Comparison of ENCODE assay signal across 8 cellular contexts in the genomic region with DNA sequence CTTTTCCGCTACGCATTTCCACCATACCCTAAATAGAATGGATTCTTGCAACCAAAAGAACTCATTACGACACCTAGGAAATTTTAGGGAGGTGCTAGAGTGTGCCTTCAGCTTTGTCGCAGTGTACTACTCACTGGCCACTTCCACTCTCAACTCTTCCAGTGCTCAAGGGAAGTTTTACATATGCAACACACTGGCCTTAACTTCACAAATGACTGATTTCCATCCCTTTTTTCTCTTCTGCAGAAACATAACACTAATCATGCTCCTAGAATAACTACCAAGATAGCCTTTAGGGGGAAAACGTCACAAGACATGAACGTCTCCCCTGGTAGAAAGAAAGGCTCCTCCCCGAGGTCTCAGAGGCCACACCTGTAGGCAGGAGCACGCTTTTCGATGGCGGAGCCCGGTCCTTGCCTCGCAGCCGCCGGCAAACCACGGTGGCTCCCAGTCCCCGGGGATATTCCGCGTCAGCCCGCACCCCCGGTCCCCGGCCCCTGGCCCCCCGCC. TPM values are rescaled to one million over a fixed set of nuclear protein-coding genes. Genes with fewer than 3 reads are reported as not detected.
DNase-seq lines count a peak whose midpoint lies in the region; ATAC-seq and TF ChIP-seq lines count a peak whose summit lies in the region.

No MANE protein-coding gene starts in this region.

- peaks cover 32% of the 10 kb centered on the region for H3K4me1 Mint-ChIP-seq in activated CD4-positive, alpha-beta T cell treated with anti-CD3 and anti-CD28 coated beads for 36 hours
- H3K4me1 Mint-ChIP-seq in dendritic cell treated with granulocyte-macrophage colony-stimulating factor and Interleukin-4, amounts not matched to agents 40 ng/mL and 50 ng/mL, for 4 days (ENCODE audit: low read depth): peaks cover 13% of the 10 kb centered on the region
- peaks cover 11% of the 10 kb centered on the region for H3K4me1 Mint-ChIP-seq in memory B cell

- intact Hi-C loops in activated CD4-positive, alpha-beta T cell treated with anti-CD3 and anti-CD28 coated beads for 36 hours (cut with DNase I, micrococcal nuclease): loop anchor here (1.0 to 5.0 kb wide), 8 partner anchors 42 to 1239 kb away; partner anchors contain the start of genes NRN1 (in 1 of the 2) and RPP40 (in 1 of the 2)
- intact Hi-C loops in dendritic cell treated with granulocyte-macrophage colony-stimulating factor and Interleukin-4, amounts not matched to agents 40 ng/mL and 50 ng/mL, for 4 days (cut with micrococcal nuclease): no loop called here

- peaks cover 16% of the 10 kb centered on the region for H3K36me3 Mint-ChIP-seq in activated CD4-positive, alpha-beta T cell treated with anti-CD3 and anti-CD28 coated beads for 36 hours (ENCODE audit: low read depth)
- peaks cover 19% of the 10 kb centered on the region for H3K36me3 Mint-ChIP-seq in dendritic cell treated with granulocyte-macrophage colony-stimulating factor and Interleukin-4, amounts not matched to agents 40 ng/mL and 50 ng/mL, for 4 days (ENCODE audit: low read depth)
- H3K36me3 Mint-ChIP-seq in memory B cell: peaks cover 3% of the 10 kb centered on the region

- H3K27me3 Mint-ChIP-seq in activated CD4-positive, alpha-beta T cell treated with anti-CD3 and anti-CD28 coated beads for 36 hours: no peaks in the 10 kb centered on the region
- no peaks in the 10 kb centered on the region for H3K27me3 Mint-ChIP-seq in dendritic cell treated with granulocyte-macrophage colony-stimulating factor and Interleukin-4, amounts not matched to agents 40 ng/mL and 50 ng/mL, for 4 days
- H3K27me3 Mint-ChIP-seq in memory B cell: no peaks in the 10 kb centered on the region

- peak overlapping the region; percentile 92 for H3K4me3 Mint-ChIP-seq in activated CD4-positive, alpha-beta T cell treated with anti-CD3 and anti-CD28 coated beads for 36 hours
- peak overlapping the region; percentile 91 for H3K4me3 Mint-ChIP-seq in dendritic cell treated with granulocyte-macrophage colony-stimulating factor and Interleukin-4, amounts not matched to agents 40 ng/mL and 50 ng/mL, for 4 days
- H3K4me3 Mint-ChIP-seq in memory B cell: peak overlapping the region; percentile 87

- POLR2A ChIA-PET in AG04449 (lab: Yijun Ruan, JAX): interaction anchor here (1.2 kb wide), 1 partner anchor 116 kb away, joined by 3 read pairs; no protein-coding TSS in a partner anchor
- POLR2A ChIA-PET in activated CD4-positive, alpha-beta T cell treated with anti-CD3 and anti-CD28 coated beads for 36 hours (lab: Charles Lee): interaction anchor here (0.6 to 1.9 kb wide), 3 partner anchors 11 to 54 kb away, joined by 3 to 10 read pairs (median 4); no protein-coding TSS in a partner anchor

- no peaks in the 10 kb centered on the region for H3K9me3 Mint-ChIP-seq in activated CD4-positive, alpha-beta T cell treated with anti-CD3 and anti-CD28 coated beads for 36 hours (ENCODE audit: low read depth)
- no peaks in the 10 kb centered on the region for H3K9me3 Mint-ChIP-seq in dendritic cell treated with granulocyte-macrophage colony-stimulating factor and Interleukin-4, amounts not matched to agents 40 ng/mL and 50 ng/mL, for 4 days
- no peaks in the 10 kb centered on the region for H3K9me3 Mint-ChIP-seq in memory B cell

- H3K4me3 ChIP-seq in AG04449 (ENCODE audit: low read depth, low read length): peak overlapping the region; percentile 94

- DNase-seq in AG04449 (ENCODE audit: low read depth, low spot score): no peak
- peak; percentile 57 for DNase-seq in NCI-H446 treated with DMSO at 0.1 percent for 48 hours (lab: John Stamatoyannopoulos, UW)
- DNase-seq in activated CD4-positive, alpha-beta T cell treated with anti-CD3 and anti-CD28 coated beads for 36 hours: peak; percentile 82
- DNase-seq in memory B cell (ENCODE audit: low spot score in 2 of 2): peak in 1 of 2 donors; percentile 77
- DNase-seq in stimulated activated CD8-positive, alpha-beta memory T cell treated with anti-CD3 and anti-CD28 coated beads, Interleukin-12 subunit alpha, Interleukin-12 subunit beta, amount 100 ng/mL, for 4 hours (ENCODE audit: low read depth): peak; percentile 64

- peak overlapping the region; percentile 87 for H3K27ac Mint-ChIP-seq in activated CD4-positive, alpha-beta T cell treated with anti-CD3 and anti-CD28 coated beads for 36 hours
- peak overlapping the region; percentile 97 for H3K27ac Mint-ChIP-seq in dendritic cell treated with granulocyte-macrophage colony-stimulating factor and Interleukin-4, amounts not matched to agents 40 ng/mL and 50 ng/mL, for 4 days
- H3K27ac Mint-ChIP-seq in memory B cell: peak overlapping the region; percentile 98

- ATAC-seq in GM18861 (IDR thresholded peaks at IDR 0.05; ENCODE audit: unreplicated experiment): peak; percentile 52
- ATAC-seq in HG03095 (IDR thresholded peaks at IDR 0.05; ENCODE audit: unreplicated experiment): peak; percentile 61
- ATAC-seq in activated CD4-positive, alpha-beta T cell treated with anti-CD3 and anti-CD28 coated beads for 36 hours: peak; percentile 78
- ATAC-seq in memory B cell (ENCODE audit: low read depth): peak; percentile 67

- no peak for TF ChIP-seq CTCF in AG04449 (IDR thresholded peaks at IDR 0.05; ENCODE audit: insufficient read depth, low read length, missing control alignments)

- CTCF ChIA-PET in AG04449 (lab: Yijun Ruan, JAX): interaction anchor here (0.6 to 2.8 kb wide), 6 partner anchors 11 to 203 kb away, joined by 3 to 17 read pairs (median 3); no protein-coding TSS in a partner anchor
- CTCF ChIA-PET in activated CD4-positive, alpha-beta T cell treated with anti-CD3 and anti-CD28 coated beads for 36 hours (lab: Charles Lee): interaction anchor here (0.7 to 1.4 kb wide), 3 partner anchors 14 to 43 kb away, joined by 3 read pairs; no protein-coding TSS in a partner anchor

RNA-seq across cellular contexts. Expression of gene LYRM4, which starts 0.6 kb away (rescaled TPM):
- total RNA-seq in activated CD4-positive, alpha-beta T cell treated with anti-CD3 and anti-CD28 coated beads for 36 hours: 10 to 100 TPM; 46.4 to 53.4 TPM

RNA-seq across cellular contexts. Expression of gene FARS2, which starts 1.1 kb away (rescaled TPM):
- total RNA-seq in activated CD4-positive, alpha-beta T cell treated with anti-CD3 and anti-CD28 coated beads for 36 hours: 10 to 100 TPM; 17.6 to 18.4 TPM
